ENCODE assay signal across 8 cellular contexts in genomic region chr2:201452058-201452736, GRCh38. TPM values are rescaled to one million over a fixed set of nuclear protein-coding genes. Genes with fewer than 3 reads are reported as not detected.
DNase-seq lines count a peak whose midpoint lies in the region; ATAC-seq and TF ChIP-seq lines count a peak whose summit lies in the region.

No MANE protein-coding gene starts in this region.

- no peaks in the 10 kb centered on the region for H3K9me3 ChIP-seq in vagina

- TF ChIP-seq CTCF in mesothelial cell of epicardium (IDR thresholded peaks at IDR 0.05; ENCODE audit: unreplicated experiment): no peak
- no peak for TF ChIP-seq CTCF in vagina (IDR thresholded peaks at IDR 0.05)

- peak overlapping the region; percentile 96 for H3K27ac ChIP-seq in vagina

- H3K36me3 Mint-ChIP-seq in dendritic cell treated with granulocyte-macrophage colony-stimulating factor and Interleukin-4, amounts not matched to agents 40 ng/mL and 50 ng/mL, for 4 days (ENCODE audit: low read depth): peaks cover 28% of the 10 kb centered on the region
- H3K36me3 Mint-ChIP-seq in mesothelial cell of epicardium: peaks cover 2% of the 10 kb centered on the region

- peak; percentile 83 for DNase-seq in activated CD8-positive, alpha-beta memory T cell treated with anti-CD3 and anti-CD28 coated beads, Interleukin-2, amount 50 U/mL, for 48 hours
- no peak for DNase-seq in activated CD8-positive, alpha-beta memory T cell treated with anti-CD3 and anti-CD28 coated beads for 24 hours
- DNase-seq in NCI-H2227 treated with DMSO at 0.1 percent for 48 hours (lab: John Stamatoyannopoulos, UW) (peak; percentile 84), mesothelial cell of epicardium (ENCODE audit: low spot score in 2 of 2, unreplicated experiment in 2 of 2) (no peak), vagina (ENCODE audit: extremely low spot score in 2 of 2) (no peak), putamen (ENCODE audit: low spot score) (no peak)

- H3K4me1 ChIP-seq in vagina: peaks cover 32% of the 10 kb centered on the region

- H3K27ac Mint-ChIP-seq in dendritic cell treated with granulocyte-macrophage colony-stimulating factor and Interleukin-4, amounts not matched to agents 40 ng/mL and 50 ng/mL, for 4 days: peak overlapping the region; percentile 98
- H3K27ac Mint-ChIP-seq in mesothelial cell of epicardium: peak overlapping the region; percentile 96

- ATAC-seq in GM18909 (IDR thresholded peaks at IDR 0.05; ENCODE audit: poor library complexity, unreplicated experiment): no peak

- no peak for TF ChIP-seq POLR2A in vagina (IDR thresholded peaks at IDR 0.05)

- no peaks in the 10 kb centered on the region for H3K27me3 Mint-ChIP-seq in dendritic cell treated with granulocyte-macrophage colony-stimulating factor and Interleukin-4, amounts not matched to agents 40 ng/mL and 50 ng/mL, for 4 days
- no peaks in the 10 kb centered on the region for H3K27me3 Mint-ChIP-seq in mesothelial cell of epicardium (ENCODE audit: low read depth)

- intact Hi-C loops in dendritic cell treated with granulocyte-macrophage colony-stimulating factor and Interleukin-4, amounts not matched to agents 40 ng/mL and 50 ng/mL, for 4 days (cut with micrococcal nuclease): loop anchor here (5.0 to 10.0 kb wide), 2 partner anchors 195 to 333 kb away; partner anchors contain the start of gene ALS2
- intact Hi-C loops in vagina (cut with DNase I): loop anchor here (5.0 kb wide), 1 partner anchor 45 kb away; no protein-coding TSS in a partner anchor

- no peaks in the 10 kb centered on the region for H3K27me3 ChIP-seq in vagina

- no peaks in the 10 kb centered on the region for H3K9me3 Mint-ChIP-seq in dendritic cell treated with granulocyte-macrophage colony-stimulating factor and Interleukin-4, amounts not matched to agents 40 ng/mL and 50 ng/mL, for 4 days
- H3K9me3 Mint-ChIP-seq in mesothelial cell of epicardium: no peaks in the 10 kb centered on the region

- peaks cover 31% of the 10 kb centered on the region for H3K4me1 Mint-ChIP-seq in dendritic cell treated with granulocyte-macrophage colony-stimulating factor and Interleukin-4, amounts not matched to agents 40 ng/mL and 50 ng/mL, for 4 days (ENCODE audit: low read depth)
- H3K4me1 Mint-ChIP-seq in mesothelial cell of epicardium: peaks cover 28% of the 10 kb centered on the region

- peak overlapping the region; percentile 92 to 97 for H3K4me3 ChIP-seq in vagina

- no peaks in the 10 kb centered on the region for H3K36me3 ChIP-seq in vagina

- peak overlapping the region; percentile 97 for H3K4me3 Mint-ChIP-seq in dendritic cell treated with granulocyte-macrophage colony-stimulating factor and Interleukin-4, amounts not matched to agents 40 ng/mL and 50 ng/mL, for 4 days
- H3K4me3 Mint-ChIP-seq in mesothelial cell of epicardium: peak overlapping the region; percentile 93

RNA-seq across cellular contexts. Expression of gene STRADB, which starts 0.7 kb away (rescaled TPM):
- total RNA-seq in mesothelial cell of epicardium (38.7 to 44.4 TPM (median 42.5 TPM) in 3 replicates), vagina (9.6 TPM)

RNA-seq across cellular contexts. Expression of gene TRAK2, which starts 0.9 kb away (rescaled TPM):
- total RNA-seq in mesothelial cell of epicardium (18.9 to 21.5 TPM (median 19.9 TPM) in 3 replicates), vagina (25.8 TPM)

Comparison
In these comparisons a context has a peak if more than half of its experiments do, and no peak if none do; other contexts are left out.
1. DNase-seq: peak in activated CD8-positive, alpha-beta memory T cell treated with anti-CD3 and anti-CD28 coated beads, Interleukin-2, amount 50 U/mL, for 48 hours (single experiment) and NCI-H2227 treated with DMSO at 0.1 percent for 48 hours (single experiment); none in activated CD8-positive, alpha-beta memory T cell treated with anti-CD3 and anti-CD28 coated beads for 24 hours (single experiment), mesothelial cell of epicardium (0 of 2), vagina (0 of 2) and putamen (single experiment).